Comparison of ENCODE assay signal across 4 cellular contexts in the genomic region with DNA sequence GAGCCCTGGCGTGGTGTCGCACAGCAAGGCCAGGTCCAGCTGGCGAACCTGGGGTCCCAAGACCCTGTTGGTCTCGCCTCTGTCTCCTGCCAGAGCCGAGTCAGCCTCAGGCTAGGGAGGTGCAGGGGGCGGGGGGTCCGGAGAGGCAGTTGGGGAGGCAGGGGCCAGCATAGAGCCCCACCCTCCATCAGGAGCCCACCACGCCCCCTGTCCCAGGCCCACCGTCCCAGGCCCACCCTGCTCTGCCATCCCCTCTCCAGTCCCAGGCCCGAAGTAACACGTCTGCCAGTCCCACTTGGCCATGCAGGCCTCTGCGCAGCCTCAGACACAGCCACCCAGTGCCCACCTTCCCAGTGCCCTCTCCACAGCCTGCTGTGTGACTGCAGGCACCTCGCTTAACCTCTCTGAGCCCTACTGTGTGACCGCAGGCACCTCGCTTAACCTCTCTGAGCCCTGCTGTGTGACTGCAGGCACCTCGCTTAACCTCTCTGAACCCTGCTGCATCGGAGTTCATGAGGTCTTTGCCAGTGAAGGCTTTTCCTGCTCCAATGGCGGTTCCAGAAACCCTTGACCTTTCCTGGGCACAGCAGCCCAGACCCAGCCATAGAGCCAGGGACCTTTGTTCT.
TF ChIP-seq lines count a peak whose summit lies in the region.

No MANE protein-coding gene starts in this region.

TF ChIP-seq in A549, 52 proteins besides CTCF, POLR2A, EP300 and RAD21:
- TF ChIP-seq MYC (IDR thresholded peaks at IDR 0.05; ENCODE audit: borderline replicate concordance, low read length) (no peak), ESRRA (IDR thresholded peaks at IDR 0.05; ENCODE audit: borderline replicate concordance, low read length) (no peak), JUN (IDR thresholded peaks at IDR 0.05) (peak in 1 of 2 experiments; percentile 55; a peak in 1 of 5 replicates), MAFK (IDR thresholded peaks at IDR 0.05; ENCODE audit: partially characterized antibody) (no peak), TFCP2L1 (CRISPR knock-in tag; IDR thresholded peaks at IDR 0.05) (0 out of 2 replicates have a peak, but pooled peaks have one; percentile 43), CHD2 (IDR thresholded peaks at IDR 0.05; ENCODE audit: low read length, partially characterized antibody) (no peak), ZFP36 (IDR thresholded peaks at IDR 0.05; ENCODE audit: borderline replicate concordance, partially characterized antibody) (peak; percentile 99), SMC3 (IDR thresholded peaks at IDR 0.05) (no peak)

TF ChIP-seq in HEK293, 187 proteins besides CTCF, POLR2A, EP300 and RAD21:
- TF ChIP-seq ZNF768 (tag by site-specific recombination; IDR thresholded peaks at IDR 0.05) = peak; percentile 100
- TF ChIP-seq, protein P1, sequence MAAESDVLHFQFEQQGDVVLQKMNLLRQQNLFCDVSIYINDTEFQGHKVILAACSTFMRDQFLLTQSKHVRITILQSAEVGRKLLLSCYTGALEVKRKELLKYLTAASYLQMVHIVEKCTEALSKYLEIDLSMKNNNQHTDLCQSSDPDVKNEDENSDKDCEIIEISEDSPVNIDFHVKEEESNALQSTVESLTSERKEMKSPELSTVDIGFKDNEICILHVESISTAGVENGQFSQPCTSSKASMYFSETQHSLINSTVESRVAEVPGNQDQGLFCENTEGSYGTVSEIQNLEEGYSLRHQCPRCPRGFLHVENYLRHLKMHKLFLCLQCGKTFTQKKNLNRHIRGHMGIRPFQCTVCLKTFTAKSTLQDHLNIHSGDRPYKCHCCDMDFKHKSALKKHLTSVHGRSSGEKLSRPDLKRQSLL (tag by site-specific recombination; IDR thresholded peaks at IDR 0.05) = no peak

TF ChIP-seq in K562, 482 proteins besides CTCF, POLR2A, EP300 and RAD21 (continues in another document):
- 0 out of 2 replicates have a peak, but pooled peaks have one; percentile 32 for TF ChIP-seq SREBF1 (IDR thresholded peaks at IDR 0.05; ENCODE audit: borderline replicate concordance, low read depth, low read length)
- no peak for TF ChIP-seq PURB (CRISPR knock-in tag; IDR thresholded peaks at IDR 0.05; ENCODE audit: low read depth)
- peak; percentile 98 for TF ChIP-seq BCOR (IDR thresholded peaks at IDR 0.05)
- TF ChIP-seq ZFP36 (IDR thresholded peaks at IDR 0.05; ENCODE audit: low read depth, low read length, partially characterized antibody) = peak; percentile 100
- TF ChIP-seq, protein P2, sequence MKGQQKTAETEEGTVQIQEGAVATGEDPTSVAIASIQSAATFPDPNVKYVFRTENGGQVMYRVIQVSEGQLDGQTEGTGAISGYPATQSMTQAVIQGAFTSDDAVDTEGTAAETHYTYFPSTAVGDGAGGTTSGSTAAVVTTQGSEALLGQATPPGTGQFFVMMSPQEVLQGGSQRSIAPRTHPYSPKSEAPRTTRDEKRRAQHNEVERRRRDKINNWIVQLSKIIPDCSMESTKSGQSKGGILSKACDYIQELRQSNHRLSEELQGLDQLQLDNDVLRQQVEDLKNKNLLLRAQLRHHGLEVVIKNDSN (CRISPR knock-in tag; IDR thresholded peaks at IDR 0.05) = peak; percentile 19; the same call in 1 of the 2 replicates
- no peak for TF ChIP-seq CHD1 (IDR thresholded peaks at IDR 0.05; ENCODE audit: low read length)
- TF ChIP-seq NR4A1 (CRISPR knock-in tag; IDR thresholded peaks at IDR 0.05) = no peak
- TF ChIP-seq NR4A1 (tag; IDR thresholded peaks at IDR 0.05) = no peak
- TF ChIP-seq, protein P3, sequence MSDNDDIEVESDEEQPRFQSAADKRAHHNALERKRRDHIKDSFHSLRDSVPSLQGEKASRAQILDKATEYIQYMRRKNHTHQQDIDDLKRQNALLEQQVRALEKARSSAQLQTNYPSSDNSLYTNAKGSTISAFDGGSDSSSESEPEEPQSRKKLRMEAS (CRISPR knock-in tag; IDR thresholded peaks at IDR 0.05) = peak; percentile 36; the same call in 1 of the 2 replicates
- no peak for TF ChIP-seq HDAC3 (IDR thresholded peaks at IDR 0.05; ENCODE audit: borderline replicate concordance, partially characterized antibody)
- no peak for TF ChIP-seq KLF10 (CRISPR knock-in tag; IDR thresholded peaks at IDR 0.05)
- TF ChIP-seq RBM25 (IDR thresholded peaks at IDR 0.05; ENCODE audit: low read depth, low read length, severe bottlenecking) = peak; percentile 93
- TF ChIP-seq PCBP2 (IDR thresholded peaks at IDR 0.05; ENCODE audit: low read depth, low read length, poor library complexity, severe bottlenecking) = no peak
- no peak for TF ChIP-seq RBM39 (optimal IDR thresholded peaks at IDR 0.05; ENCODE audit: low read depth, low read length)
- no peak for TF ChIP-seq PHTF2 (CRISPR knock-in tag; IDR thresholded peaks at IDR 0.05)
- peak in 1 of 2 experiments; percentile 71; a peak in 2 of 4 replicates for TF ChIP-seq TRIM24 (IDR thresholded peaks at IDR 0.05)
- TF ChIP-seq, protein P4, sequence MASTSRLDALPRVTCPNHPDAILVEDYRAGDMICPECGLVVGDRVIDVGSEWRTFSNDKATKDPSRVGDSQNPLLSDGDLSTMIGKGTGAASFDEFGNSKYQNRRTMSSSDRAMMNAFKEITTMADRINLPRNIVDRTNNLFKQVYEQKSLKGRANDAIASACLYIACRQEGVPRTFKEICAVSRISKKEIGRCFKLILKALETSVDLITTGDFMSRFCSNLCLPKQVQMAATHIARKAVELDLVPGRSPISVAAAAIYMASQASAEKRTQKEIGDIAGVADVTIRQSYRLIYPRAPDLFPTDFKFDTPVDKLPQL (IDR thresholded peaks at IDR 0.05; ENCODE audit: extremely low read depth, insufficient read length) = no peak
- TF ChIP-seq, protein P5, sequence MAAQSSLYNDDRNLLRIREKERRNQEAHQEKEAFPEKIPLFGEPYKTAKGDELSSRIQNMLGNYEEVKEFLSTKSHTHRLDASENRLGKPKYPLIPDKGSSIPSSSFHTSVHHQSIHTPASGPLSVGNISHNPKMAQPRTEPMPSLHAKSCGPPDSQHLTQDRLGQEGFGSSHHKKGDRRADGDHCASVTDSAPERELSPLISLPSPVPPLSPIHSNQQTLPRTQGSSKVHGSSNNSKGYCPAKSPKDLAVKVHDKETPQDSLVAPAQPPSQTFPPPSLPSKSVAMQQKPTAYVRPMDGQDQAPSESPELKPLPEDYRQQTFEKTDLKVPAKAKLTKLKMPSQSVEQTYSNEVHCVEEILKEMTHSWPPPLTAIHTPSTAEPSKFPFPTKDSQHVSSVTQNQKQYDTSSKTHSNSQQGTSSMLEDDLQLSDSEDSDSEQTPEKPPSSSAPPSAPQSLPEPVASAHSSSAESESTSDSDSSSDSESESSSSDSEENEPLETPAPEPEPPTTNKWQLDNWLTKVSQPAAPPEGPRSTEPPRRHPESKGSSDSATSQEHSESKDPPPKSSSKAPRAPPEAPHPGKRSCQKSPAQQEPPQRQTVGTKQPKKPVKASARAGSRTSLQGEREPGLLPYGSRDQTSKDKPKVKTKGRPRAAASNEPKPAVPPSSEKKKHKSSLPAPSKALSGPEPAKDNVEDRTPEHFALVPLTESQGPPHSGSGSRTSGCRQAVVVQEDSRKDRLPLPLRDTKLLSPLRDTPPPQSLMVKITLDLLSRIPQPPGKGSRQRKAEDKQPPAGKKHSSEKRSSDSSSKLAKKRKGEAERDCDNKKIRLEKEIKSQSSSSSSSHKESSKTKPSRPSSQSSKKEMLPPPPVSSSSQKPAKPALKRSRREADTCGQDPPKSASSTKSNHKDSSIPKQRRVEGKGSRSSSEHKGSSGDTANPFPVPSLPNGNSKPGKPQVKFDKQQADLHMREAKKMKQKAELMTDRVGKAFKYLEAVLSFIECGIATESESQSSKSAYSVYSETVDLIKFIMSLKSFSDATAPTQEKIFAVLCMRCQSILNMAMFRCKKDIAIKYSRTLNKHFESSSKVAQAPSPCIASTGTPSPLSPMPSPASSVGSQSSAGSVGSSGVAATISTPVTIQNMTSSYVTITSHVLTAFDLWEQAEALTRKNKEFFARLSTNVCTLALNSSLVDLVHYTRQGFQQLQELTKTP (IDR thresholded peaks at IDR 0.05; ENCODE audit: low read depth in 1 of 2, partially characterized antibody in 2 of 2) = peak in 1 of 2 experiments; percentile 92
- TF ChIP-seq NFE2 (IDR thresholded peaks at IDR 0.05; ENCODE audit: low read depth) = peak; percentile 32; the same call in 1 of the 2 replicates
- peak; percentile 79 for TF ChIP-seq HDAC2 (IDR thresholded peaks at IDR 0.05)
- TF ChIP-seq RCOR1 (IDR thresholded peaks at IDR 0.05; ENCODE audit: borderline replicate concordance in 1 of 2, low read depth in 2 of 2, low read length in 2 of 2) = peak in 1 of 2 experiments; percentile 90; a peak in 2 of 4 replicates
- no peak for TF ChIP-seq PCBP1 (IDR thresholded peaks at IDR 0.05; ENCODE audit: low read depth, low read length, poor library complexity, severe bottlenecking)
- no peak for TF ChIP-seq BHLHE40 (IDR thresholded peaks at IDR 0.05; ENCODE audit: low read length)
- TF ChIP-seq SMARCA5 (IDR thresholded peaks at IDR 0.05) = peak; percentile 100
- no peak for TF ChIP-seq WHSC1 (IDR thresholded peaks at IDR 0.05; ENCODE audit: low read length)

TF ChIP-seq in HepG2, 621 proteins besides CTCF, POLR2A, EP300 and RAD21:
- no peak for TF ChIP-seq ZFYVE20 (CRISPR knock-in tag; IDR thresholded peaks at IDR 0.05; ENCODE audit: borderline replicate concordance, low read depth)
- TF ChIP-seq ZNF891 (CRISPR knock-in tag; IDR thresholded peaks at IDR 0.05) = no peak
- no peak for TF ChIP-seq ZNF878 (CRISPR knock-in tag; IDR thresholded peaks at IDR 0.05)
- peak; percentile 69 for TF ChIP-seq ZFP36 (IDR thresholded peaks at IDR 0.05; ENCODE audit: borderline replicate concordance, low read depth, low read length, partially characterized antibody)
- TF ChIP-seq JUND (CRISPR knock-in tag; IDR thresholded peaks at IDR 0.05) = no peak
- TF ChIP-seq FOXP1 (IDR thresholded peaks at IDR 0.05) = no peak
- no peak for TF ChIP-seq FOXP1 (CRISPR knock-in tag; IDR thresholded peaks at IDR 0.05)
- TF ChIP-seq, protein P6, sequence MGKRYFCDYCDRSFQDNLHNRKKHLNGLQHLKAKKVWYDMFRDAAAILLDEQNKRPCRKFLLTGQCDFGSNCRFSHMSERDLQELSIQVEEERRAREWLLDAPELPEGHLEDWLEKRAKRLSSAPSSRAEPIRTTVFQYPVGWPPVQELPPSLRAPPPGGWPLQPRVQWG (CRISPR knock-in tag; IDR thresholded peaks at IDR 0.05; ENCODE audit: borderline replicate concordance, low read depth) = no peak
- TF ChIP-seq, protein P7, sequence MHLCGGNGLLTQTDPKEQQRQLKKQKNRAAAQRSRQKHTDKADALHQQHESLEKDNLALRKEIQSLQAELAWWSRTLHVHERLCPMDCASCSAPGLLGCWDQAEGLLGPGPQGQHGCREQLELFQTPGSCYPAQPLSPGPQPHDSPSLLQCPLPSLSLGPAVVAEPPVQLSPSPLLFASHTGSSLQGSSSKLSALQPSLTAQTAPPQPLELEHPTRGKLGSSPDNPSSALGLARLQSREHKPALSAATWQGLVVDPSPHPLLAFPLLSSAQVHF (CRISPR knock-in tag; IDR thresholded peaks at IDR 0.05) = no peak
- no peak for TF ChIP-seq HNF4G (IDR thresholded peaks at IDR 0.05; ENCODE audit: borderline replicate concordance, low read depth, low read length)
- no peak for TF ChIP-seq HNF4G (CRISPR knock-in tag; IDR thresholded peaks at IDR 0.05; ENCODE audit: borderline replicate concordance, low read depth)
- no peak for TF ChIP-seq FOXA3 (CRISPR knock-in tag; IDR thresholded peaks at IDR 0.05)
- TF ChIP-seq ZNF768 (CRISPR knock-in tag; IDR thresholded peaks at IDR 0.05) = peak; percentile 100
- TF ChIP-seq ZMYM3 (CRISPR knock-in tag; IDR thresholded peaks at IDR 0.05) = peak; percentile 93
- TF ChIP-seq, protein P8, sequence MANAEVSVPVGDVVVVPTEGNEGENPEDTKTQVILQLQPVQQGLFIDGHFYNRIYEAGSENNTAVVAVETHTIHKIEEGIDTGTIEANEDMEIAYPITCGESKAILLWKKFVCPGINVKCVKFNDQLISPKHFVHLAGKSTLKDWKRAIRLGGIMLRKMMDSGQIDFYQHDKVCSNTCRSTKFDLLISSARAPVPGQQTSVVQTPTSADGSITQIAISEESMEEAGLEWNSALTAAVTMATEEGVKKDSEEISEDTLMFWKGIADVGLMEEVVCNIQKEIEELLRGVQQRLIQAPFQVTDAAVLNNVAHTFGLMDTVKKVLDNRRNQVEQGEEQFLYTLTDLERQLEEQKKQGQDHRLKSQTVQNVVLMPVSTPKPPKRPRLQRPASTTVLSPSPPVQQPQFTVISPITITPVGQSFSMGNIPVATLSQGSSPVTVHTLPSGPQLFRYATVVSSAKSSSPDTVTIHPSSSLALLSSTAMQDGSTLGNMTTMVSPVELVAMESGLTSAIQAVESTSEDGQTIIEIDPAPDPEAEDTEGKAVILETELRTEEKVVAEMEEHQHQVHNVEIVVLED (CRISPR knock-in tag; IDR thresholded peaks at IDR 0.05; ENCODE audit: borderline replicate concordance) = no peak
- TF ChIP-seq, protein P9, sequence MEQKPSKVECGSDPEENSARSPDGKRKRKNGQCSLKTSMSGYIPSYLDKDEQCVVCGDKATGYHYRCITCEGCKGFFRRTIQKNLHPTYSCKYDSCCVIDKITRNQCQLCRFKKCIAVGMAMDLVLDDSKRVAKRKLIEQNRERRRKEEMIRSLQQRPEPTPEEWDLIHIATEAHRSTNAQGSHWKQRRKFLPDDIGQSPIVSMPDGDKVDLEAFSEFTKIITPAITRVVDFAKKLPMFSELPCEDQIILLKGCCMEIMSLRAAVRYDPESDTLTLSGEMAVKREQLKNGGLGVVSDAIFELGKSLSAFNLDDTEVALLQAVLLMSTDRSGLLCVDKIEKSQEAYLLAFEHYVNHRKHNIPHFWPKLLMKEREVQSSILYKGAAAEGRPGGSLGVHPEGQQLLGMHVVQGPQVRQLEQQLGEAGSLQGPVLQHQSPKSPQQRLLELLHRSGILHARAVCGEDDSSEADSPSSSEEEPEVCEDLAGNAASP (CRISPR knock-in tag; IDR thresholded peaks at IDR 0.05; ENCODE audit: borderline replicate concordance) = no peak
- no peak for TF ChIP-seq FOSL1 (CRISPR knock-in tag; IDR thresholded peaks at IDR 0.05; ENCODE audit: borderline replicate concordance)
- TF ChIP-seq ZNF101 (CRISPR knock-in tag; IDR thresholded peaks at IDR 0.05; ENCODE audit: borderline replicate concordance, low read depth) = no peak
- TF ChIP-seq, protein P10, sequence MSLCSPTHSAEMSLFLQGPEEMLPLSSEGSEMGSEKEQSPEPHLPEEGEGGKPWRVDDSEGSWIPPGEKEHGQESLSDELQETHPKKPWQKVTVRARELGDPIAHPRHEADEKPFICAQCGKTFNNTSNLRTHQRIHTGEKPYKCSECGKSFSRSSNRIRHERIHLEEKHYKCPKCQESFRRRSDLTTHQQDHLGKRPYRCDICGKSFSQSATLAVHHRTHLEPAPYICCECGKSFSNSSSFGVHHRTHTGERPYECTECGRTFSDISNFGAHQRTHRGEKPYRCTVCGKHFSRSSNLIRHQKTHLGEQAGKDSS (CRISPR knock-in tag; IDR thresholded peaks at IDR 0.05; ENCODE audit: borderline replicate concordance, low read depth) = no peak
